Comparison of ENCODE assay signal across 1 cellular context in the genomic region with DNA sequence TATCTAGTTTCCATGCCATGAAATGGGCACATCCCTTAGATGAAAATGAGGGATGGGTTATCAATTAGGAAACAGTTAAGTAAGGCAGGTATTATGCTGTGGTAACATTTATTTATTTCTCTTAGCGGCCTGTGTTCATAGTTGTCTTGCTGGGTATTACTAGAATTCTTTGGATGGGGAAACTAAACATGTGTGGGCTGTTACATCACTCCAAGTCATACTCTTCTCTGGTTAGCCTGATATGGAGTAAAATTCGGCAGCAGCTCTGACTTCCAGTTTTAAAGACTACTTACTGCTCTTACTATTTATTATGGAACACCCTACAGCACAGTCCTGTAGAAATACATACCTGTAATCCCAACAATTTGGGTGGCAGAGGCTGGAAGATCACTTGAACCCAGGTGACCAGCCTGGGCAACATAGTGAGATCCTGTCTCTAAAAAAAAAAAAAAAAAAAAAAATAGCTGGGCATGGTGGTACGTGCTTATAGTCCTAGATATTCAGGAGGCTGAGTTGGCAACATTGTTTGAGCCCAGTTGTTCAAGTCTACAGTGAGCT.
TF ChIP-seq lines count a peak whose summit lies in the region.

No MANE protein-coding gene starts in this region.

TF ChIP-seq in K562, 482 proteins besides CTCF, POLR2A, EP300 and RAD21 (continued from another document):
- TF ChIP-seq, protein P1, sequence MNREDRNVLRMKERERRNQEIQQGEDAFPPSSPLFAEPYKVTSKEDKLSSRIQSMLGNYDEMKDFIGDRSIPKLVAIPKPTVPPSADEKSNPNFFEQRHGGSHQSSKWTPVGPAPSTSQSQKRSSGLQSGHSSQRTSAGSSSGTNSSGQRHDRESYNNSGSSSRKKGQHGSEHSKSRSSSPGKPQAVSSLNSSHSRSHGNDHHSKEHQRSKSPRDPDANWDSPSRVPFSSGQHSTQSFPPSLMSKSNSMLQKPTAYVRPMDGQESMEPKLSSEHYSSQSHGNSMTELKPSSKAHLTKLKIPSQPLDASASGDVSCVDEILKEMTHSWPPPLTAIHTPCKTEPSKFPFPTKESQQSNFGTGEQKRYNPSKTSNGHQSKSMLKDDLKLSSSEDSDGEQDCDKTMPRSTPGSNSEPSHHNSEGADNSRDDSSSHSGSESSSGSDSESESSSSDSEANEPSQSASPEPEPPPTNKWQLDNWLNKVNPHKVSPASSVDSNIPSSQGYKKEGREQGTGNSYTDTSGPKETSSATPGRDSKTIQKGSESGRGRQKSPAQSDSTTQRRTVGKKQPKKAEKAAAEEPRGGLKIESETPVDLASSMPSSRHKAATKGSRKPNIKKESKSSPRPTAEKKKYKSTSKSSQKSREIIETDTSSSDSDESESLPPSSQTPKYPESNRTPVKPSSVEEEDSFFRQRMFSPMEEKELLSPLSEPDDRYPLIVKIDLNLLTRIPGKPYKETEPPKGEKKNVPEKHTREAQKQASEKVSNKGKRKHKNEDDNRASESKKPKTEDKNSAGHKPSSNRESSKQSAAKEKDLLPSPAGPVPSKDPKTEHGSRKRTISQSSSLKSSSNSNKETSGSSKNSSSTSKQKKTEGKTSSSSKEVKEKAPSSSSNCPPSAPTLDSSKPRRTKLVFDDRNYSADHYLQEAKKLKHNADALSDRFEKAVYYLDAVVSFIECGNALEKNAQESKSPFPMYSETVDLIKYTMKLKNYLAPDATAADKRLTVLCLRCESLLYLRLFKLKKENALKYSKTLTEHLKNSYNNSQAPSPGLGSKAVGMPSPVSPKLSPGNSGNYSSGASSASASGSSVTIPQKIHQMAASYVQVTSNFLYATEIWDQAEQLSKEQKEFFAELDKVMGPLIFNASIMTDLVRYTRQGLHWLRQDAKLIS (CRISPR knock-in tag; IDR thresholded peaks at IDR 0.05): no peak
- TF ChIP-seq RBM17 (IDR thresholded peaks at IDR 0.05; ENCODE audit: borderline replicate concordance, low read depth, low read length) (no peak), SRSF9 (IDR thresholded peaks at IDR 0.05; ENCODE audit: borderline replicate concordance, low read depth, low read length) (no peak), ZNF121 (CRISPR knock-in tag; conservative IDR thresholded peaks at IDR 0.05) (peak; percentile 90), ZNF717 (CRISPR knock-in tag; IDR thresholded peaks at IDR 0.05) (no peak)
- TF ChIP-seq, protein P2, sequence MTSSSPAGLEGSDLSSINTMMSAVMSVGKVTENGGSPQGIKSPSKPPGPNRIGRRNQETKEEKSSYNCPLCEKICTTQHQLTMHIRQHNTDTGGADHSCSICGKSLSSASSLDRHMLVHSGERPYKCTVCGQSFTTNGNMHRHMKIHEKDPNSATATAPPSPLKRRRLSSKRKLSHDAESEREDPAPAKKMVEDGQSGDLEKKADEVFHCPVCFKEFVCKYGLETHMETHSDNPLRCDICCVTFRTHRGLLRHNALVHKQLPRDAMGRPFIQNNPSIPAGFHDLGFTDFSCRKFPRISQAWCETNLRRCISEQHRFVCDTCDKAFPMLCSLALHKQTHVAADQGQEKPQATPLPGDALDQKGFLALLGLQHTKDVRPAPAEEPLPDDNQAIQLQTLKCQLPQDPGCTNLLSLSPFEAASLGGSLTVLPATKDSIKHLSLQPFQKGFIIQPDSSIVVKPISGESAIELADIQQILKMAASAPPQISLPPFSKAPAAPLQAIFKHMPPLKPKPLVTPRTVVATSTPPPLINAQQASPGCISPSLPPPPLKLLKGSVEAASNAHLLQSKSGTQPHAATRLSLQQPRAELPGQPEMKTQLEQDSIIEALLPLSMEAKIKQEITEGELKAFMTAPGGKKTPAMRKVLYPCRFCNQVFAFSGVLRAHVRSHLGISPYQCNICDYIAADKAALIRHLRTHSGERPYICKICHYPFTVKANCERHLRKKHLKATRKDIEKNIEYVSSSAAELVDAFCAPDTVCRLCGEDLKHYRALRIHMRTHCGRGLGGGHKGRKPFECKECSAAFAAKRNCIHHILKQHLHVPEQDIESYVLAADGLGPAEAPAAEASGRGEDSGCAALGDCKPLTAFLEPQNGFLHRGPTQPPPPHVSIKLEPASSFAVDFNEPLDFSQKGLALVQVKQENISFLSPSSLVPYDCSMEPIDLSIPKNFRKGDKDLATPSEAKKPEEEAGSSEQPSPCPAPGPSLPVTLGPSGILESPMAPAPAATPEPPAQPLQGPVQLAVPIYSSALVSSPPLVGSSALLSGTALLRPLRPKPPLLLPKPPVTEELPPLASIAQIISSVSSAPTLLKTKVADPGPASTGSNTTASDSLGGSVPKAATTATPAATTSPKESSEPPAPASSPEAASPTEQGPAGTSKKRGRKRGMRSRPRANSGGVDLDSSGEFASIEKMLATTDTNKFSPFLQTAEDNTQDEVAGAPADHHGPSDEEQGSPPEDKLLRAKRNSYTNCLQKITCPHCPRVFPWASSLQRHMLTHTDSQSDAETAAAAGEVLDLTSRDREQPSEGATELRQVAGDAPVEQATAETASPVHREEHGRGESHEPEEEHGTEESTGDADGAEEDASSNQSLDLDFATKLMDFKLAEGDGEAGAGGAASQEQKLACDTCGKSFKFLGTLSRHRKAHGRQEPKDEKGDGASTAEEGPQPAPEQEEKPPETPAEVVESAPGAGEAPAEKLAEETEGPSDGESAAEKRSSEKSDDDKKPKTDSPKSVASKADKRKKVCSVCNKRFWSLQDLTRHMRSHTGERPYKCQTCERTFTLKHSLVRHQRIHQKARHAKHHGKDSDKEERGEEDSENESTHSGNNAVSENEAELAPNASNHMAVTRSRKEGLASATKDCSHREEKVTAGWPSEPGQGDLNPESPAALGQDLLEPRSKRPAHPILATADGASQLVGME (CRISPR knock-in tag; IDR thresholded peaks at IDR 0.05): no peak
